ENCODE assay signal across 1 cellular context in genomic region chr17:28347261-28347891, GRCh38.
TF ChIP-seq lines count a peak whose summit lies in the region.

No MANE protein-coding gene starts in this region.

TF ChIP-seq in GM23338, 12 proteins besides CTCF, POLR2A, EP300 and RAD21 (continued from another document):
- TF ChIP-seq REST (IDR thresholded peaks at IDR 0.05; ENCODE audit: unreplicated experiment) (no peak), POLR2AphosphoS5 (IDR thresholded peaks at IDR 0.05; ENCODE audit: low read depth) (no peak), ZNF114 (CRISPR knock-in tag; IDR thresholded peaks at IDR 0.05) (no peak)
